ENCODE assay signal across 8 cellular contexts in genomic region chr1:72281637-72282270, GRCh38. TPM values are rescaled to one million over a fixed set of nuclear protein-coding genes. Genes with fewer than 3 reads are reported as not detected.
A peak's percentile ranks its signal among the peaks of the same experiment; 100 is the strongest.
DNase-seq lines count a peak whose midpoint lies in the region; ATAC-seq and TF ChIP-seq lines count a peak whose summit lies in the region.

No MANE protein-coding gene starts in this region.

- H3K9me3 Mint-ChIP-seq in activated T-helper 1 cell treated with anti-CD3 and anti-CD28 coated beads, Interleukin-12 subunit alpha, Interleukin-12 subunit beta, Interleukin-2, Interleukin-4 antibody, amounts not matched to agents 30 ng/mL and 10 ng/mL and 1 ng/mL, durations not matched to agents 14 hours and 24 hours and 36 hours = no peaks in the 10 kb centered on the region

- intact Hi-C loops in A673 (cut with micrococcal nuclease; ENCODE audit: unreplicated experiment) = no loop called here
- intact Hi-C loops in activated T-helper 1 cell treated with anti-CD3 and anti-CD28 coated beads, Interleukin-12 subunit alpha, Interleukin-12 subunit beta, Interleukin-2, Interleukin-4 antibody, amounts not matched to agents 30 ng/mL and 10 ng/mL and 1 ng/mL, durations not matched to agents 14 hours and 24 hours and 36 hours (cut with micrococcal nuclease) = loop anchor here (10.0 kb wide), 2 partner anchors 1197 to 1913 kb away; partner anchors contain the start of genes FPGT, LRRIQ3 and ZRANB2

- H3K27ac Mint-ChIP-seq in activated T-helper 1 cell treated with anti-CD3 and anti-CD28 coated beads, Interleukin-12 subunit alpha, Interleukin-12 subunit beta, Interleukin-2, Interleukin-4 antibody, amounts not matched to agents 30 ng/mL and 10 ng/mL and 1 ng/mL, durations not matched to agents 14 hours and 24 hours and 36 hours = peak overlapping the region; percentile 18

- H3K36me3 Mint-ChIP-seq in activated T-helper 1 cell treated with anti-CD3 and anti-CD28 coated beads, Interleukin-12 subunit alpha, Interleukin-12 subunit beta, Interleukin-2, Interleukin-4 antibody, amounts not matched to agents 30 ng/mL and 10 ng/mL and 1 ng/mL, durations not matched to agents 14 hours and 24 hours and 36 hours (ENCODE audit: low read depth) = peaks cover 1% of the 10 kb centered on the region

- peak overlapping the region; percentile 75 for H3K4me3 Mint-ChIP-seq in activated T-helper 1 cell treated with anti-CD3 and anti-CD28 coated beads, Interleukin-12 subunit alpha, Interleukin-12 subunit beta, Interleukin-2, Interleukin-4 antibody, amounts not matched to agents 30 ng/mL and 10 ng/mL and 1 ng/mL, durations not matched to agents 14 hours and 24 hours and 36 hours

- no peak for ATAC-seq in thoracic aorta (ENCODE audit: insufficient number of reproducible peaks, low FRiP score, low read depth)
- ATAC-seq in HG03460 (IDR thresholded peaks at IDR 0.05; ENCODE audit: unreplicated experiment) = no peak
- no peak for ATAC-seq in GM21360 (IDR thresholded peaks at IDR 0.05; ENCODE audit: unreplicated experiment)

- H3K36me3 ChIP-seq in A673 (ENCODE audit: insufficient read depth, low read length, poor library complexity, severe bottlenecking) = no peaks in the 10 kb centered on the region
- no peaks in the 10 kb centered on the region for H3K36me3 ChIP-seq in thoracic aorta

- POLR2A ChIA-PET in A673 (lab: Charles Lee; ENCODE audit: low non-redundant PET) = interaction anchor here (0.7 kb wide), 1 partner anchor 44 kb away, joined by 5 read pairs; no protein-coding TSS in a partner anchor

- DNase-seq in A673 (ENCODE audit: low spot score) (peak; percentile 20), H4 (ENCODE audit: low spot score) (peak; percentile 7), inferior parietal cortex (ENCODE audit: extremely low spot score) (peak; percentile 62), thoracic aorta (ENCODE audit: low spot score) (no peak), T-helper 9 cell (no peak)
- DNase-seq in activated T-helper 1 cell treated with anti-CD3 and anti-CD28 coated beads, Interleukin-12 subunit alpha, Interleukin-12 subunit beta, Interleukin-2, Interleukin-4 antibody, amounts not matched to agents 30 ng/mL and 10 ng/mL and 1 ng/mL, durations not matched to agents 14 hours and 24 hours and 36 hours (ENCODE audit: low spot score) = no peak

- H3K27me3 ChIP-seq in A673 (replicated peaks; ENCODE audit: insufficient read depth, low read depth, low read length, poor library complexity) (no peaks in the 10 kb centered on the region), thoracic aorta (replicated peaks; ENCODE audit: insufficient read depth) (no peaks in the 10 kb centered on the region)

- H3K9me3 ChIP-seq in A673 (ENCODE audit: low read depth, low read length, poor library complexity, severe bottlenecking) = no peaks in the 10 kb centered on the region
- no peaks in the 10 kb centered on the region for H3K9me3 ChIP-seq in thoracic aorta

- peaks cover 17% of the 10 kb centered on the region for H3K4me1 ChIP-seq in A673 (ENCODE audit: insufficient read depth, low read length, poor library complexity, severe bottlenecking)
- H3K4me1 ChIP-seq in thoracic aorta (ENCODE audit: control insufficient read depth in 1 of 2, low read depth in 2 of 2) = peaks cover 0 to 24% of the 10 kb centered on the region in 2 donors

- CTCF ChIA-PET in A673 (lab: Charles Lee) = no interaction called here

- H3K27ac ChIP-seq in A673 (ENCODE audit: low read depth, low read length, poor library complexity, severe bottlenecking) = no peak overlapping the region
- H3K27ac ChIP-seq in thoracic aorta = peak overlapping the region; percentile 45 to 83

- BruUV-seq in A673 (replicated peaks; lab: Mats Ljungman, UMichigan) = no TSS peak

- H3K4me1 Mint-ChIP-seq in activated T-helper 1 cell treated with anti-CD3 and anti-CD28 coated beads, Interleukin-12 subunit alpha, Interleukin-12 subunit beta, Interleukin-2, Interleukin-4 antibody, amounts not matched to agents 30 ng/mL and 10 ng/mL and 1 ng/mL, durations not matched to agents 14 hours and 24 hours and 36 hours (ENCODE audit: low read depth) = peaks cover 14% of the 10 kb centered on the region

- TF ChIP-seq CTCF in A673 (conservative IDR thresholded peaks at IDR 0.05; ENCODE audit: low read depth, low read length) (no peak), thoracic aorta (IDR thresholded peaks at IDR 0.05) (no peak)

- peaks cover 31% of the 10 kb centered on the region for H3K27me3 Mint-ChIP-seq in activated T-helper 1 cell treated with anti-CD3 and anti-CD28 coated beads, Interleukin-12 subunit alpha, Interleukin-12 subunit beta, Interleukin-2, Interleukin-4 antibody, amounts not matched to agents 30 ng/mL and 10 ng/mL and 1 ng/mL, durations not matched to agents 14 hours and 24 hours and 36 hours (ENCODE audit: insufficient read depth)

- H3K4me3 ChIP-seq in A673 (ENCODE audit: low read depth, low read length, poor library complexity, severe bottlenecking) (peak overlapping the region; percentile 69), thoracic aorta (peak overlapping the region; percentile 77)

RNA-seq across cellular contexts. Expression of gene NEGR1, which starts 0.6 kb away (rescaled TPM):
- 7.6 and 10.6 TPM in 2 replicates for total RNA-seq in A673 (2021)
- 1.8 and 3.0 TPM in 2 replicates for total RNA-seq in H4 (2014; rRNA removed; shearing (Covaris generic))
- total RNA-seq in activated T-helper 1 cell treated with anti-CD3 and anti-CD28 coated beads, Interleukin-12 subunit alpha, Interleukin-12 subunit beta, Interleukin-2, Interleukin-4 antibody, amounts not matched to agents 30 ng/mL and 10 ng/mL and 1 ng/mL, durations not matched to agents 14 hours and 24 hours and 36 hours = not detected in 2 replicates
- 10 to 100 TPM; 10.4 to 14.4 TPM for total RNA-seq in thoracic aorta

Comparison
In these comparisons a context has a peak if more than half of its experiments do, and no peak if none do; other contexts are left out.
1. DNase-seq: peak in A673 (single experiment), H4 (single experiment) and inferior parietal cortex (single experiment); none in activated T-helper 1 cell treated with anti-CD3 and anti-CD28 coated beads, Interleukin-12 subunit alpha, Interleukin-12 subunit beta, Interleukin-2, Interleukin-4 antibody, amounts not matched to agents 30 ng/mL and 10 ng/mL and 1 ng/mL, durations not matched to agents 14 hours and 24 hours and 36 hours (single experiment), thoracic aorta (single experiment) and T-helper 9 cell (single experiment).